ENCODE assay signal across 11 cellular contexts in genomic region chrX:124010157-124010556, GRCh38. TPM values are rescaled to one million over a fixed set of nuclear protein-coding genes. Genes with fewer than 3 reads are reported as not detected.
DNase-seq lines count a peak whose midpoint lies in the region; ATAC-seq and TF ChIP-seq lines count a peak whose summit lies in the region.
"Had no signal": no experiment of that assay in that cellular context is flagged by ENCODE, and none has a peak within 500 bp of the region (broad histone marks: within the 10 kb centered on the region; RNA-seq: fewer than 3 reads in every experiment).

No MANE protein-coding gene starts in this region.

- ATAC-seq in GM18520 (IDR thresholded peaks at IDR 0.05; ENCODE audit: unreplicated experiment) (peak; percentile 70), GM21529 (IDR thresholded peaks at IDR 0.05; ENCODE audit: unreplicated experiment) (peak; percentile 77), HG03521 (IDR thresholded peaks at IDR 0.05; ENCODE audit: unreplicated experiment) (peak; percentile 56), HG02610 (IDR thresholded peaks at IDR 0.05; ENCODE audit: unreplicated experiment) (no peak)
- ATAC-seq: right lobe of liver had no signal

- DNase-seq in fibroblast of mammary gland (ENCODE audit: low read depth) (peak; percentile 3), kidney glomerular epithelial cell (lab: John Stamatoyannopoulos, UW) (no peak), anterior cingulate cortex (lab: John Stamatoyannopoulos, UW) (no peak), endothelial cell (ENCODE audit: low spot score) (no peak)
- DNase-seq: NCI-H2107, right lobe of liver, SHP77 had no signal

- no peaks in the 10 kb centered on the region for H3K4me1 Mint-ChIP-seq in endothelial cell (ENCODE audit: unreplicated experiment)

- H3K27me3 Mint-ChIP-seq in endothelial cell (ENCODE audit: unreplicated experiment) = no peaks in the 10 kb centered on the region

- H3K4me3 ChIP-seq in fibroblast of mammary gland (ENCODE audit: control insufficient read depth, low read depth, low read length) = no peak overlapping the region
- H3K4me3 ChIP-seq: right lobe of liver had no signal

- H3K27ac Mint-ChIP-seq in endothelial cell (ENCODE audit: unreplicated experiment) = no peak overlapping the region

- H3K36me3 Mint-ChIP-seq in endothelial cell (ENCODE audit: low read depth, unreplicated experiment) = no peaks in the 10 kb centered on the region

- H3K9me3 Mint-ChIP-seq in endothelial cell (ENCODE audit: unreplicated experiment) = no peaks in the 10 kb centered on the region

- no peak overlapping the region for H3K4me3 Mint-ChIP-seq in endothelial cell (ENCODE audit: unreplicated experiment)

- TF ChIP-seq CTCF in fibroblast of mammary gland (conservative IDR thresholded peaks at IDR 0.05; ENCODE audit: control insufficient read depth, insufficient read depth, low read depth, low read length) = no peak
- no peak for TF ChIP-seq CTCF in endothelial cell (IDR thresholded peaks at IDR 0.05; ENCODE audit: unreplicated experiment)

RNA-seq across cellular contexts. Expression of gene STAG2, which starts 48.7 kb away (rescaled TPM):
- 57.6 TPM for total RNA-seq in endothelial cell (ENCODE audit: unreplicated experiment)
